ENCODE assay signal across 13 cellular contexts in genomic region chr22:45878901-45879551, GRCh38.
DNase-seq lines count a peak whose midpoint lies in the region; ATAC-seq and TF ChIP-seq lines count a peak whose summit lies in the region.
"Had no signal": no experiment of that assay in that cellular context is flagged by ENCODE, and none has a peak within 500 bp of the region (broad histone marks: within the 10 kb centered on the region; RNA-seq: fewer than 3 reads in every experiment).

No MANE protein-coding gene starts in this region.

- intact Hi-C loops in Right ventricle myocardium superior (cut with DNase I) (no loop called here), left cardiac atrium (cut with DNase I) (no loop called here), Panc1 (cut with micrococcal nuclease; ENCODE audit: unreplicated experiment) (no loop called here)

- H3K27me3 ChIP-seq in Panc1 (ENCODE audit: control insufficient read depth, insufficient read depth, low read length) (no peaks in the 10 kb centered on the region), gastroesophageal sphincter (peaks cover 80% of the 10 kb centered on the region)

- 80% methylated on average over 1 of the region's 16 CpGs; no CpG with 5 or more reads in 1 of the 2 donors for WGBS in gastroesophageal sphincter (ENCODE audit: low coverage in 1 of 2), 2 donors

- in situ Hi-C loops in Panc1 (cut with HindIII; ENCODE audit: low pct_unique_long_range_greater_than_20kb, low sequenced_read_pairs) = no loop called here

- no TSS peak for BruUV-seq in Panc1 (replicated peaks; lab: Mats Ljungman, UMichigan)

- ATAC-seq in Right ventricle myocardium superior (ENCODE audit: poor library complexity) (peak; percentile 17), left cardiac atrium (no peak), Panc1 (peak; percentile 47; the same call in 1 of the 2 replicates), gastroesophageal sphincter (no peak), GM19455 (IDR thresholded peaks at IDR 0.05; ENCODE audit: unreplicated experiment) (no peak)
- ATAC-seq: effector memory CD8-positive, alpha-beta T cell had no signal

- H3K4me3 ChIP-seq in Panc1 (ENCODE audit: low read depth in 2 of 2, low read length in 2 of 2) (no peak overlapping the region), gastroesophageal sphincter (no peak overlapping the region)
- H3K4me3 ChIP-seq: heart right ventricle had no signal

- TF ChIP-seq POLR2A in gastroesophageal sphincter (IDR thresholded peaks at IDR 0.05) = no peak

- TF ChIP-seq CTCF in Panc1 (IDR thresholded peaks at IDR 0.05) (no peak), gastroesophageal sphincter (IDR thresholded peaks at IDR 0.05) (no peak)

- CTCF ChIA-PET in Panc1 (lab: Charles Lee) = no interaction called here

- H3K9me3 ChIP-seq in Panc1 (ENCODE audit: control insufficient read depth, insufficient read depth, low read depth, low read length) (no peaks in the 10 kb centered on the region), gastroesophageal sphincter (no peaks in the 10 kb centered on the region)
- H3K9me3 ChIP-seq: heart right ventricle had no signal

- POLR2A ChIA-PET in Panc1 (lab: Charles Lee) = no interaction called here

- H3K36me3 ChIP-seq in Panc1 (ENCODE audit: control insufficient read depth, insufficient read depth, low read length) (no peaks in the 10 kb centered on the region), gastroesophageal sphincter (no peaks in the 10 kb centered on the region)
- H3K36me3 ChIP-seq: heart right ventricle had no signal

- DNase-seq in Right ventricle myocardium superior = no peak
- DNase-seq in left cardiac atrium = no peak
- no peak for DNase-seq in Panc1 (ENCODE audit: low read depth, low spot score)
- DNase-seq in mesenteric fat pad (ENCODE audit: low spot score) = peak; percentile 88
- no peak for DNase-seq in RPMI8226
- DNase-seq: effector memory CD8-positive, alpha-beta T cell; GOT3; KBM-7; NK-92 treated with Interleukin-12 subunit alpha and Interleukin-12 subunit beta, amount 100 ng/mL, for 24 hours; stimulated activated CD4-positive, alpha-beta T cell treated with anti-CD3 and anti-CD28 coated beads, Interleukin-4, amount 100 ng/mL, for 1 hour had no signal

- H3K27ac ChIP-seq in Panc1 (ENCODE audit: low read length) = no peak overlapping the region
- H3K27ac ChIP-seq in gastroesophageal sphincter = no peak overlapping the region
- H3K27ac ChIP-seq: heart right ventricle had no signal

- no peak for TF ChIP-seq EP300 in gastroesophageal sphincter (IDR thresholded peaks at IDR 0.05)

- H3K4me1 ChIP-seq in Panc1 (ENCODE audit: control insufficient read depth, insufficient read depth, low read length) = no peaks in the 10 kb centered on the region
- H3K4me1 ChIP-seq in gastroesophageal sphincter = peaks cover 0 to 18% (median 2%) of the 10 kb centered on the region in 3 donors

Comparison
In these comparisons a context has a peak if more than half of its experiments do, and no peak if none do; other contexts are left out.
1. ATAC-seq: peak in Right ventricle myocardium superior (single experiment) and Panc1 (single experiment); none in left cardiac atrium (0 of 2), gastroesophageal sphincter (single experiment) and GM19455 (single experiment).